17 cellular contexts compared by ENCODE assay signal in genomic region chr17:63277629-63278028, GRCh38.
"Had no signal": no experiment of that assay in that cellular context is flagged by ENCODE, and none has a peak within 500 bp of the region (broad histone marks: within the 10 kb centered on the region; RNA-seq: fewer than 3 reads in every experiment).

No MANE protein-coding gene starts in this region.

- H3K9me3 Mint-ChIP-seq: activated CD4-positive, alpha-beta memory T cell treated with anti-CD3 and anti-CD28 coated beads for 36 hours; activated T-helper 1 cell treated with anti-CD3 and anti-CD28 coated beads, Interleukin-12 subunit alpha, Interleukin-12 subunit beta, Interleukin-2, Interleukin-4 antibody, amounts not matched to agents 30 ng/mL and 10 ng/mL and 1 ng/mL, durations not matched to agents 14 hours and 24 hours and 36 hours; stimulated activated effector memory CD8-positive, alpha-beta T cell treated with anti-CD3 and anti-CD28 coated beads, Interleukin-12 subunit alpha, Interleukin-12 subunit beta, amount 100 ng/mL, for 72 hours had no signal

- H2AFZ ChIP-seq: parathyroid adenoma had no signal

- H3K27ac ChIP-seq: parathyroid adenoma, tibial artery, vagina had no signal

- H3K9ac ChIP-seq: parathyroid adenoma had no signal

- H3K4me1 ChIP-seq: parathyroid adenoma, vagina had no signal

- ATAC-seq: activated naive CD8-positive, alpha-beta T cell treated with anti-CD3 and anti-CD28 coated beads, Interleukin-2, amount 50 U/mL, for 24 hours; left lobe of liver; stimulated activated effector memory CD8-positive, alpha-beta T cell treated with anti-CD3 and anti-CD28 coated beads, Interleukin-12 subunit alpha, Interleukin-12 subunit beta, amount 100 ng/mL, for 72 hours had no signal

- H3K36me3 Mint-ChIP-seq: stimulated activated effector memory CD8-positive, alpha-beta T cell treated with anti-CD3 and anti-CD28 coated beads, Interleukin-12 subunit alpha, Interleukin-12 subunit beta, amount 100 ng/mL, for 72 hours had no signal

- H3K27me3 ChIP-seq: tibial artery, vagina had no signal

- DNase-seq: activated CD4-positive, alpha-beta memory T cell treated with anti-CD3 and anti-CD28 coated beads for 36 hours; activated CD4-positive, alpha-beta T cell treated with anti-CD3 and anti-CD28 coated beads for 1 hour; activated naive CD4-positive, alpha-beta T cell; activated naive CD8-positive, alpha-beta T cell treated with anti-CD3 and anti-CD28 coated beads, Interleukin-2, amount 50 U/mL, for 24 hours; central memory CD4-positive, alpha-beta T cell; effector memory CD4-positive, alpha-beta T cell; islet precursor cell; retina; SW 1271; T-helper 9 cell; tibial artery had no signal

- H3K4me3 ChIP-seq: tibial artery, vagina had no signal

- H3K27ac Mint-ChIP-seq: activated CD4-positive, alpha-beta memory T cell treated with anti-CD3 and anti-CD28 coated beads for 36 hours; activated naive CD8-positive, alpha-beta T cell treated with anti-CD3 and anti-CD28 coated beads, Interleukin-2, amount 50 U/mL, for 24 hours; activated T-helper 1 cell treated with anti-CD3 and anti-CD28 coated beads, Interleukin-12 subunit alpha, Interleukin-12 subunit beta, Interleukin-2, Interleukin-4 antibody, amounts not matched to agents 30 ng/mL and 10 ng/mL and 1 ng/mL, durations not matched to agents 14 hours and 24 hours and 36 hours; stimulated activated effector memory CD8-positive, alpha-beta T cell treated with anti-CD3 and anti-CD28 coated beads, Interleukin-12 subunit alpha, Interleukin-12 subunit beta, amount 100 ng/mL, for 72 hours had no signal

- H3K36me3 ChIP-seq: tibial artery, vagina had no signal

- H3K9me3 ChIP-seq: tibial artery, vagina had no signal

- H3K27me3 Mint-ChIP-seq: activated CD4-positive, alpha-beta memory T cell treated with anti-CD3 and anti-CD28 coated beads for 36 hours; activated naive CD8-positive, alpha-beta T cell treated with anti-CD3 and anti-CD28 coated beads, Interleukin-2, amount 50 U/mL, for 24 hours had no signal

- H3K4me3 Mint-ChIP-seq: activated CD4-positive, alpha-beta memory T cell treated with anti-CD3 and anti-CD28 coated beads for 36 hours; activated naive CD8-positive, alpha-beta T cell treated with anti-CD3 and anti-CD28 coated beads, Interleukin-2, amount 50 U/mL, for 24 hours; activated T-helper 1 cell treated with anti-CD3 and anti-CD28 coated beads, Interleukin-12 subunit alpha, Interleukin-12 subunit beta, Interleukin-2, Interleukin-4 antibody, amounts not matched to agents 30 ng/mL and 10 ng/mL and 1 ng/mL, durations not matched to agents 14 hours and 24 hours and 36 hours; neural crest cell; stimulated activated effector memory CD8-positive, alpha-beta T cell treated with anti-CD3 and anti-CD28 coated beads, Interleukin-12 subunit alpha, Interleukin-12 subunit beta, amount 100 ng/mL, for 72 hours had no signal
